8 cellular contexts compared by ENCODE assay signal in the genomic region with DNA sequence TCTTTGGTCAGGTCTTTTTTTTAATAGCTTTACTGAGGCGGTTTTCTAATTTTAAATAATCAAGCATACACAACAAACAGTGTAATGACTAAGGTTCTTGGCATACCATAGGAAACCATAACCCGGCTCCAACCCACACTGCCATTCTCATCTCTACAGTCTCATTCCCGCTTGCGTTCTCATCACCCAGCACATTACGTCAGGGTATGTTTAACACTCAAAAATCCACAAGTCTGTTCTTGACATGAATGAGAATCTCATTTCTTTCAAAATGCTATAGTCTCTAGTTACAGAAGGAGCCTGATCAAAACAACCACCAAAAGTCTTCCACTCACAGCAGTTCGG. TPM values are rescaled to one million over a fixed set of nuclear protein-coding genes. Genes with fewer than 3 reads are reported as not detected.
A peak's percentile ranks its signal among the peaks of the same experiment; 100 is the strongest.
DNase-seq lines count a peak whose midpoint lies in the region; ATAC-seq, FAIRE-seq and TF ChIP-seq lines count a peak whose summit lies in the region.

No MANE protein-coding gene starts in this region.

- ATAC-seq in GM21360 (IDR thresholded peaks at IDR 0.05; ENCODE audit: unreplicated experiment) (peak; percentile 33), HG03558 (IDR thresholded peaks at IDR 0.05; ENCODE audit: extremely low read depth, unreplicated experiment) (peak; percentile 15), pancreas (peak in 3 of 4 donors; percentile 1 to 46 (median 3))

- H3K9me3 ChIP-seq in fibroblast of lung (ENCODE audit: control insufficient read depth, insufficient read depth, low read depth, low read length), result no peaks in the 10 kb centered on the region
- no peaks in the 10 kb centered on the region for H3K9me3 ChIP-seq in pancreas

- peak overlapping the region; percentile 86 for H2AFZ ChIP-seq in fibroblast of lung (ENCODE audit: low read length)

- H3K27me3 ChIP-seq in fibroblast of lung (ENCODE audit: control insufficient read depth, insufficient read depth, low read length), result no peaks in the 10 kb centered on the region
- no peaks in the 10 kb centered on the region for H3K27me3 ChIP-seq in pancreas

- DNase-seq in NCI-H345 (lab: John Stamatoyannopoulos, UW) (peak; percentile 35), NCI-H345 treated with DMSO at 0.1 percent for 48 hours (lab: John Stamatoyannopoulos, UW; ENCODE audit: unreplicated experiment) (no peak), fibroblast of lung (ENCODE audit: low read depth in 2 of 2) (peak; percentile 75 to 89), pancreas (no peak), posterior vena cava (ENCODE audit: low spot score) (no peak)

- H3K4me3 ChIP-seq in WI38 (ENCODE audit: low read depth, low read length) (peak overlapping the region; percentile 90), fibroblast of lung (replicated peaks in 1 of 4; ENCODE audit: control extremely low read depth in 1 of 4, insufficient read depth in 1 of 4, low read depth in 3 of 4, low read length in 4 of 4) (peak overlapping the region; percentile 75 to 96 (median 88)), pancreas (peak overlapping the region; percentile 35 to 68 (median 55))

- 1% methylated on average over 6 of the region's 6 CpGs for WGBS in pancreas, 2 donors

- intact Hi-C loops in pancreas (cut with DNase I) (no loop called here), posterior vena cava (cut with DNase I) (loop anchor here in 1 of 2 donors (10.0 kb wide), 1 partner anchor 200 kb away; a partner anchor contains a TSS)

- peak overlapping the region; percentile 97 for H3K4me2 ChIP-seq in fibroblast of lung (ENCODE audit: extremely low read depth, insufficient read depth, low read length)

- H3K4me1 ChIP-seq in fibroblast of lung (ENCODE audit: control insufficient read depth, extremely low read depth, insufficient read depth, low read length) (no peaks in the 10 kb centered on the region), pancreas (peaks cover 0 to 9% (median 0%) of the 10 kb centered on the region in 3 donors)

- H3K36me3 ChIP-seq in fibroblast of lung (ENCODE audit: control insufficient read depth, insufficient read depth, low read length) (no peaks in the 10 kb centered on the region), pancreas (no peaks in the 10 kb centered on the region)

- TF ChIP-seq CTCF in WI38 (IDR thresholded peaks at IDR 0.05; ENCODE audit: low read depth, low read length) (no peak), fibroblast of lung (conservative IDR thresholded peaks at IDR 0.05 in 1 of 2, IDR thresholded peaks at IDR 0.05 in 1 of 2; ENCODE audit: low read depth in 1 of 2, low read length in 2 of 2) (no peak), pancreas (IDR thresholded peaks at IDR 0.05) (no peak)

- H3K27ac ChIP-seq in fibroblast of lung (ENCODE audit: insufficient read depth, low read length), result peak overlapping the region; percentile 97
- peak overlapping the region in 3 of 4 donors; percentile 72 to 89 (median 83) for H3K27ac ChIP-seq in pancreas

- H3K79me2 ChIP-seq in fibroblast of lung (ENCODE audit: control insufficient read depth, insufficient read depth, low read length), result peaks cover 19% of the 10 kb centered on the region

- FAIRE-seq in pancreas (lab: Jason Lieb, UNC), result no peak

- peak overlapping the region; percentile 78 for H3K9ac ChIP-seq in fibroblast of lung (ENCODE audit: insufficient read depth, low read length)

- H4K20me1 ChIP-seq in fibroblast of lung (ENCODE audit: control insufficient read depth, extremely low read depth, insufficient read depth, low read length), result no peaks in the 10 kb centered on the region

RNA-seq across cellular contexts. Expression of a gene that starts 0.5 kb away (rescaled TPM):
- total RNA-seq in fibroblast of lung (2.6 and 4.1 TPM in 2 replicates), pancreas (under 1 TPM; 0.22 to 0.56 (median 0.41) TPM), posterior vena cava (1 to 10 TPM; 1.5 to 2.3 TPM)
- polyA plus RNA-seq in fibroblast of lung (2.9 and 4.8 TPM in 2 replicates), pancreas (under 1 TPM; 0.27 to 0.40 TPM)
- 1.4 and 2.5 TPM in 2 replicates for polyA plus RNA-seq in fibroblast of lung (2012)
- not detected in 2 replicates for polyA minus RNA-seq in fibroblast of lung (ENCODE audit: low replicate concordance)

RNA-seq across cellular contexts. Expression of a gene that starts 30.8 kb away (rescaled TPM):
- total RNA-seq in fibroblast of lung (16.9 and 24.3 TPM in 2 replicates), pancreas (1 to 10 TPM; 3.5 to 8.4 (median 5.0) TPM), posterior vena cava (10 to 100 TPM; 13.2 to 14.6 TPM)
- polyA plus RNA-seq in fibroblast of lung (12.1 and 21.2 TPM in 2 replicates), pancreas (1 to 10 TPM; 5.3 to 6.6 TPM)
- polyA plus RNA-seq in fibroblast of lung (2012), result 9.4 and 12.9 TPM in 2 replicates
- polyA minus RNA-seq in fibroblast of lung (ENCODE audit: low replicate concordance), result 4.0 and 6.6 TPM in 2 replicates

RNA-seq across cellular contexts. Expression of a gene that starts 42.4 kb away (rescaled TPM):
- total RNA-seq in fibroblast of lung (85.4 and 110 TPM in 2 replicates), pancreas (10 to 100 TPM; 22.4 to 43.9 (median 30.6) TPM), posterior vena cava (10 to 100 TPM; 65.4 to 81.6 TPM)
- polyA plus RNA-seq in fibroblast of lung (101 and 120 TPM in 2 replicates), pancreas (10 to 100 TPM; 22.9 to 29.9 TPM)
- 66.2 and 70.4 TPM in 2 replicates for polyA plus RNA-seq in fibroblast of lung (2012)
- 9.8 and 20.8 TPM in 2 replicates for polyA minus RNA-seq in fibroblast of lung (ENCODE audit: low replicate concordance)

Comparison
In these comparisons a context has a peak if more than half of its experiments do, and no peak if none do; other contexts are left out.
1. DNase-seq: peak in NCI-H345 (single experiment) and fibroblast of lung (2 of 2); none in NCI-H345 treated with DMSO at 0.1 percent for 48 hours (single experiment), pancreas (0 of 6) and posterior vena cava (single experiment).
2. Peak in every context shown above with its lines, with median percentiles within 50 percentile points of each other: ATAC-seq and H3K4me3 ChIP-seq.